In the genomic region with DNA sequence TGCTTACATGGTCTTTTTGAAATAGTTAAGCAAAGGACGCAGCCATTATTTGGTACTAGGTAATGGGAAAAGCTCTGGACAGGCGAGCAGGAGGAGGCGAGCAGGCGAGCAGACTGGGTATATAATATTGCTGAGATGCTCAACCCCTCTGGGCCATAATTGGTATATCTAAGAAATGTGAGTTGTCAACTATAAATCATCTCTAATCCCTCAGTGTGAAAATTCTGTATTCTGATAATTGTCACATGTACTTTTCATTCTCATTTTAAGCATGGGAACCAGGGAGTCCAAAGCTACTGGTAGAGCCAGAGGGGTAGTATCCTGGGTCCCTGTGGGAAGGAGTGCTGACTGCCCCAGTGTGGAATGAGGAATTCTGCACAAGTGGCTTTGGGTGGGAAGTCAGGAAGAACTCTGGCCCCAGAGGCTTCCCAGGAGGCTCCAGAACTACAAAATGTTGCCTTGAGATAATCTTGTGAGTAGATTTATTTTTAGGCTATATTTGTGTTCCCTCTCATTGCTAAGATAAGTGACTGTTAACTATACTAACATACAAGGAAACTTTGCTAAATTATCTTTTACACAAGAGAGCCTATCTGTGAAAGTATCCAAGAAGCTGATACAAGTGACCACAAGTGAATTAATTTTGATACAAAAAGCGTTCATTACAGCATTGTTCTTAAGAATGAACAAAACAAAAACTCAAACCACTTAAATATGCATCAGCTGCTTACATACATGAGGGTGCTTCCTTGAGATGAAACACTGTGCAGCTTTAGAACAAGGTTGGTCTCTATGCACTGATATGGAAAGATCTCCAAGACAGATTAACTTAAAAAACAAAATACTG, we compare ENCODE assay signal across 13 cellular contexts.
DNase-seq lines count a peak whose midpoint lies in the region; ATAC-seq and TF ChIP-seq lines count a peak whose summit lies in the region.
"Had no signal": no experiment of that assay in that cellular context is flagged by ENCODE, and none has a peak within 500 bp of the region (broad histone marks: within the 10 kb centered on the region; RNA-seq: fewer than 3 reads in every experiment).

No MANE protein-coding gene starts in this region.

- H3K9me2 ChIP-seq in SK-N-SH, result no peaks in the 10 kb centered on the region
- no peaks in the 10 kb centered on the region for H3K9me2 ChIP-seq in Loucy (replicated peaks; ENCODE audit: low read depth, low read length)

- H3K4me3 ChIP-seq in SK-N-SH (ENCODE audit: low read depth in 2 of 2, low read length in 1 of 2) (no peak overlapping the region), Loucy (ENCODE audit: low read length, poor library complexity, severe bottlenecking) (peak overlapping the region; percentile 16)
- no peak overlapping the region for H3K4me3 ChIP-seq in effector memory CD4-positive, alpha-beta T cell (ENCODE audit: insufficient read depth, low read depth, low read length, poor library complexity, severe bottlenecking)

- TF ChIP-seq RAD21 in SK-N-SH (IDR thresholded peaks at IDR 0.05; ENCODE audit: low read length), result no peak

- H3K4me1 Mint-ChIP-seq in osteocyte (ENCODE audit: unreplicated experiment), result peaks cover 54% of the 10 kb centered on the region

- H3K79me2 ChIP-seq in SK-N-SH (ENCODE audit: insufficient read depth) (peaks cover 64% of the 10 kb centered on the region), Loucy (ENCODE audit: insufficient read depth, low read length) (peaks cover 100% of the 10 kb centered on the region)

- H3K27me3 ChIP-seq in SK-N-SH (ENCODE audit: insufficient read depth) (no peaks in the 10 kb centered on the region), Loucy (ENCODE audit: insufficient read depth, low read length, poor library complexity, severe bottlenecking) (no peaks in the 10 kb centered on the region)
- no peaks in the 10 kb centered on the region for H3K27me3 ChIP-seq in effector memory CD4-positive, alpha-beta T cell (replicated peaks; ENCODE audit: control insufficient read depth, insufficient read depth, low read length, poor library complexity, severe bottlenecking)

- TF ChIP-seq CTCF in SK-N-SH (IDR thresholded peaks at IDR 0.05) (no peak), Loucy (conservative IDR thresholded peaks at IDR 0.05; ENCODE audit: low read length) (no peak), osteocyte (IDR thresholded peaks at IDR 0.05) (no peak)

- no peak for ATAC-seq in SK-N-SH treated with all-trans-retinoic acid at 6 μM for 48 hours
- no peak for ATAC-seq in HG02759 (IDR thresholded peaks at IDR 0.05; ENCODE audit: unreplicated experiment)
- ATAC-seq in HG03442 (IDR thresholded peaks at IDR 0.05; ENCODE audit: unreplicated experiment), result no peak

- TF ChIP-seq EP300 in SK-N-SH (IDR thresholded peaks at IDR 0.05; ENCODE audit: borderline replicate concordance in 1 of 2, low read depth in 1 of 2, low read length in 1 of 2), result no peak

- peak overlapping the region; percentile 29 for H3K27ac Mint-ChIP-seq in osteocyte (ENCODE audit: unreplicated experiment)

- H3K4me3 Mint-ChIP-seq in osteocyte (ENCODE audit: unreplicated experiment), result no peak overlapping the region
- H3K4me3 Mint-ChIP-seq: nephron had no signal

- no peaks in the 10 kb centered on the region for H3K36me3 ChIP-seq in SK-N-SH (replicated peaks in 1 of 2; ENCODE audit: control insufficient read depth in 1 of 2, insufficient read depth in 2 of 2, low read length in 1 of 2)
- H3K36me3 ChIP-seq in Loucy (ENCODE audit: insufficient read depth, low read length), result no peaks in the 10 kb centered on the region
- H3K36me3 ChIP-seq in effector memory CD4-positive, alpha-beta T cell (ENCODE audit: control insufficient read depth, insufficient read depth, low read length), result no peaks in the 10 kb centered on the region

- no peaks in the 10 kb centered on the region for H3K36me3 Mint-ChIP-seq in osteocyte (ENCODE audit: unreplicated experiment)

- POLR2A ChIA-PET in SK-N-SH (lab: Yijun Ruan, JAX), result no interaction called here

- H2AFZ ChIP-seq in SK-N-SH (ENCODE audit: low read depth) (no peak overlapping the region), Loucy (ENCODE audit: low read length) (no peak overlapping the region)

- no peaks in the 10 kb centered on the region for H3K27me3 Mint-ChIP-seq in osteocyte (ENCODE audit: unreplicated experiment)

- peak overlapping the region; percentile 31; the same call in 1 of the 2 replicates for H3K4me2 ChIP-seq in SK-N-SH
- H3K4me2 ChIP-seq in Loucy (ENCODE audit: low read depth, low read length, poor library complexity, severe bottlenecking), result peak overlapping the region; percentile 81

- H3K9me3 ChIP-seq in SK-N-SH, result no peaks in the 10 kb centered on the region
- no peaks in the 10 kb centered on the region for H3K9me3 ChIP-seq in Loucy (ENCODE audit: insufficient read depth, low read depth, low read length)
- no peaks in the 10 kb centered on the region for H3K9me3 ChIP-seq in effector memory CD4-positive, alpha-beta T cell (ENCODE audit: control insufficient read depth, low read length)

- peaks cover 15 to 28% of the 10 kb centered on the region in 2 experiments for H3K4me1 ChIP-seq in SK-N-SH (ENCODE audit: control insufficient read depth in 1 of 2, insufficient read depth in 2 of 2, low read depth in 1 of 2, low read length in 1 of 2)
- peaks cover 86% of the 10 kb centered on the region for H3K4me1 ChIP-seq in Loucy (ENCODE audit: insufficient read depth, low read length, poor library complexity, severe bottlenecking)
- peaks cover 91% of the 10 kb centered on the region for H3K4me1 ChIP-seq in effector memory CD4-positive, alpha-beta T cell (ENCODE audit: control insufficient read depth, insufficient read depth, low read length, poor library complexity, severe bottlenecking)

- 93% methylated on average over 5 of the region's 5 CpGs for WGBS in SK-N-SH (ENCODE audit: low lambda C conversion rate)

- DNase-seq in SK-N-SH, result no peak
- no peak for DNase-seq in effector memory CD4-positive, alpha-beta T cell
- no peak for DNase-seq in osteocyte (ENCODE audit: extremely low spot score, unreplicated experiment)
- DNase-seq in DMS153 (lab: John Stamatoyannopoulos, UW), result no peak
- DNase-seq: activated CD4-positive, alpha-beta T cell treated with anti-CD3 and anti-CD28 coated beads, Interleukin-2, amount 50 U/mL, for 48 hours; NCI-H1436; NCI-H526 treated with DMSO at 0.1 percent for 48 hours had no signal

- H4K20me1 ChIP-seq in SK-N-SH (ENCODE audit: insufficient read depth), result no peaks in the 10 kb centered on the region
- H4K20me1 ChIP-seq in Loucy (ENCODE audit: insufficient read depth, low read length, poor library complexity, severe bottlenecking), result no peaks in the 10 kb centered on the region

- H3K9ac ChIP-seq in SK-N-SH, result no peak overlapping the region
- H3K9ac ChIP-seq in Loucy (ENCODE audit: low read depth, low read length, poor library complexity, severe bottlenecking), result peak overlapping the region; percentile 54

- H3K27ac ChIP-seq in SK-N-SH (ENCODE audit: low read depth in 2 of 2, low read length in 1 of 2), result peak overlapping the region in 1 of 2 experiments; percentile 31; a peak in 2 of 4 replicates
- H3K27ac ChIP-seq in effector memory CD4-positive, alpha-beta T cell (ENCODE audit: insufficient read depth, low read length, poor library complexity, severe bottlenecking), result peak overlapping the region; percentile 94
- H3K27ac ChIP-seq: 22Rv1 had no signal

- no peaks in the 10 kb centered on the region for H3K9me3 Mint-ChIP-seq in osteocyte (ENCODE audit: unreplicated experiment)
- H3K9me3 Mint-ChIP-seq: nephron had no signal

- CTCF ChIA-PET in SK-N-SH (lab: Yijun Ruan, JAX), result interaction anchor here (1.9 kb wide), 1 partner anchor 27 kb away, joined by 5 read pairs; no protein-coding TSS in a partner anchor

- H3F3A ChIP-seq in SK-N-SH (replicated peaks; ENCODE audit: insufficient read depth), result peaks cover 12% of the 10 kb centered on the region
- H3F3A ChIP-seq in Loucy (ENCODE audit: low read depth), result no peaks in the 10 kb centered on the region

TF ChIP-seq in SK-N-SH, 30 proteins besides CTCF, POLR2A, EP300 and RAD21 (continues in another document):
- TF ChIP-seq FOSL2 (IDR thresholded peaks at IDR 0.05; ENCODE audit: borderline replicate concordance, low read depth) (no peak), USF1 (IDR thresholded peaks at IDR 0.05; ENCODE audit: borderline replicate concordance, low read depth) (no peak), POLR2AphosphoS5 (IDR thresholded peaks at IDR 0.05; ENCODE audit: low read depth, low read length) (no peak)

TF ChIP-seq in SK-N-SH treated with all-trans-retinoic acid at 6 μM for 48 hours, 23 proteins besides CTCF, POLR2A, EP300 and RAD21 (continues in another document):
- no peak for TF ChIP-seq ISL1 (CRISPR knock-in tag; IDR thresholded peaks at IDR 0.05)
- no peak for TF ChIP-seq ARNTL (CRISPR knock-in tag; IDR thresholded peaks at IDR 0.05; ENCODE audit: borderline replicate concordance, low read depth)
- no peak for TF ChIP-seq ESRRG (CRISPR knock-in tag; IDR thresholded peaks at IDR 0.05)
- no peak for TF ChIP-seq ZFP3 (CRISPR knock-in tag; IDR thresholded peaks at IDR 0.05)
- TF ChIP-seq ZNF8 (CRISPR knock-in tag; IDR thresholded peaks at IDR 0.05), result no peak
- TF ChIP-seq ZFP30 (CRISPR knock-in tag; IDR thresholded peaks at IDR 0.05), result no peak
- TF ChIP-seq SNAI2 (CRISPR knock-in tag; IDR thresholded peaks at IDR 0.05), result no peak
- TF ChIP-seq, protein P1, sequence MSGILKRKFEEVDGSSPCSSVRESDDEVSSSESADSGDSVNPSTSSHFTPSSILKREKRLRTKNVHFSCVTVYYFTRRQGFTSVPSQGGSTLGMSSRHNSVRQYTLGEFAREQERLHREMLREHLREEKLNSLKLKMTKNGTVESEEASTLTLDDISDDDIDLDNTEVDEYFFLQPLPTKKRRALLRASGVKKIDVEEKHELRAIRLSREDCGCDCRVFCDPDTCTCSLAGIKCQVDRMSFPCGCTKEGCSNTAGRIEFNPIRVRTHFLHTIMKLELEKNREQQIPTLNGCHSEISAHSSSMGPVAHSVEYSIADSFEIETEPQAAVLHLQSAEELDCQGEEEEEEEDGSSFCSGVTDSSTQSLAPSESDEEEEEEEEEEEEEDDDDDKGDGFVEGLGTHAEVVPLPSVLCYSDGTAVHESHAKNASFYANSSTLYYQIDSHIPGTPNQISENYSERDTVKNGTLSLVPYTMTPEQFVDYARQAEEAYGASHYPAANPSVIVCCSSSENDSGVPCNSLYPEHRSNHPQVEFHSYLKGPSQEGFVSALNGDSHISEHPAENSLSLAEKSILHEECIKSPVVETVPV (CRISPR knock-in tag; IDR thresholded peaks at IDR 0.05), result no peak
